In the genomic region with DNA sequence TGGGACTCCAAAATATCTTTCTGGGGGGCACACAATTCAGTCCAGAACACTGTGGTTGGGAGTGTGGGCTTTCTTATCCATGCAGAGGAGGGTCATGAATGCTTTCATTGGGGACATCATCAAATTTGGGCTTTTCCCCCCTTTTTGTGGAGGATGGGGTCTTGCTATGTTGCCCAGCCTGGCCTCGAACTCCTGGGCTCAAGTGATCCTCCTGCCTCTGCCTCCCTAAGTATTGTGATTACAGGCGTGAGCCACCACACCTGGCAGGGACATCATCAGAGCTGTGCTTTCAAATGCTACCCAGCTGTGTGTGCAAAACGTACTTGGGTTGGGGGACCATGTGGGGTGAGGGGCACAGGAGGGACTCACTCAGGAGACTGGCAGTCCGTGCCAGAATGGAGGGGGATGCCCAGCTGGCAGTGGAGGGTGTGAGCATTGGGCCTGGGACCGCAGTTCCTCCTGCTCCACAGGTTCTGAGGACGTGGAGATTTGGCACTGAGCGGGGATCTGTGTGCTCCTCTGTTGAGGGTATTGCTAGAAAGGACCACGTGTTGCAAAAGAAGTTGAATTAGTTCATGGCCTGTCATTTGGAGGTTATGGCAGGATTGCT, we compare ENCODE assay signal across 23 cellular contexts. TPM values are rescaled to one million over a fixed set of nuclear protein-coding genes. Genes with fewer than 3 reads are reported as not detected.
DNase-seq lines count a peak whose midpoint lies in the region; ATAC-seq and TF ChIP-seq lines count a peak whose summit lies in the region.
"Had no signal": no experiment of that assay in that cellular context is flagged by ENCODE, and none has a peak within 500 bp of the region (broad histone marks: within the 10 kb centered on the region; RNA-seq: fewer than 3 reads in every experiment).

No MANE protein-coding gene starts in this region.

- H3K9me3 ChIP-seq in mesenchymal stem cell (ENCODE audit: control insufficient read depth, low read length) (no peaks in the 10 kb centered on the region), suprapubic skin (no peaks in the 10 kb centered on the region), PC-3 (ENCODE audit: low read length) (no peaks in the 10 kb centered on the region)
- H3K9me3 ChIP-seq: SJSA1 had no signal

- H3K79me2 ChIP-seq in PC-3 (ENCODE audit: low read length), result no peaks in the 10 kb centered on the region

- no peaks in the 10 kb centered on the region for H4K20me1 ChIP-seq in PC-3 (ENCODE audit: low read length)

- H2BK12ac ChIP-seq in mesenchymal stem cell (ENCODE audit: low read length in 2 of 2), result no peak overlapping the region

- H3K9ac ChIP-seq in mesenchymal stem cell (ENCODE audit: low read length), result no peak overlapping the region
- no peak overlapping the region for H3K9ac ChIP-seq in PC-3 (ENCODE audit: low read length)
- H3K9ac ChIP-seq: BLaER1 treated with 17β-estradiol and CSF1 and Interleukin-3, amounts not matched to agents 10 nM and 100 nM; GM23248 had no signal

- no peaks in the 10 kb centered on the region for H3K9me3 Mint-ChIP-seq in activated CD8-positive, alpha-beta memory T cell treated with anti-CD3 and anti-CD28 coated beads, Interleukin-2, amount 10 ng/mL, durations not matched to agents 7 days and 5 days (ENCODE audit: low read depth)
- H3K9me3 Mint-ChIP-seq in WTC11, result peaks cover 21% of the 10 kb centered on the region

- intact Hi-C loops in PC-3 (cut with micrococcal nuclease), result no loop called here

- H3K4me2 ChIP-seq in mesenchymal stem cell (ENCODE audit: low read length, poor library complexity, severe bottlenecking) (no peak overlapping the region), PC-3 (ENCODE audit: low read length) (no peak overlapping the region)

- DNase-seq in activated CD8-positive, alpha-beta memory T cell treated with anti-CD3 and anti-CD28 coated beads, Interleukin-2, amount 50 U/mL, for 48 hours, result peak; percentile 40
- no peak for DNase-seq in activated CD8-positive, alpha-beta memory T cell treated with anti-CD3 and anti-CD28 coated beads, Interleukin-2, amount 10 ng/mL, durations not matched to agents 7 days and 5 days
- no peak for DNase-seq in WTC11 (ENCODE audit: low spot score)
- no peak for DNase-seq in mesenchymal stem cell
- DNase-seq in suprapubic skin (ENCODE audit: low spot score in 2 of 2), result peak; percentile 42 to 62
- DNase-seq in stimulated activated CD4-positive, alpha-beta T cell treated with anti-CD3 and anti-CD28 coated beads, Interleukin-15, amount 100 ng/mL, for 24 hours, result no peak
- no peak for DNase-seq in NCI-H526 (lab: John Stamatoyannopoulos, UW)
- DNase-seq in PC-3, result no peak
- DNase-seq: 8988T; Caco-2; CD4-positive, alpha-beta memory T cell; GM23248; HCEC 1CT; Kasumi-1; NCI-H1694; NCI-H2081; NCI-H2171; NCI-H345; NCI-H524; NCI-H82 had no signal

- H3K27me3 ChIP-seq in mesenchymal stem cell (ENCODE audit: control insufficient read depth in 1 of 2, insufficient read depth in 1 of 2, low read length in 2 of 2) (no peaks in the 10 kb centered on the region), suprapubic skin (no peaks in the 10 kb centered on the region), PC-3 (ENCODE audit: low read length) (0 out of 2 replicates have a peak, but pooled peaks cover 9% of the 10 kb centered on the region)
- H3K27me3 ChIP-seq: BLaER1 treated with 17β-estradiol and CSF1 and Interleukin-3, amounts not matched to agents 10 nM and 100 nM had no signal

- H3K27ac ChIP-seq in mesenchymal stem cell (ENCODE audit: low read length, poor library complexity, severe bottlenecking), result no peak overlapping the region
- no peak overlapping the region for H3K27ac ChIP-seq in suprapubic skin
- no peak overlapping the region for H3K27ac ChIP-seq in PC-3 (ENCODE audit: low read length)
- H3K27ac ChIP-seq: BLaER1 treated with 17β-estradiol and CSF1 and Interleukin-3, amounts not matched to agents 10 nM and 100 nM; GM23248; SJSA1 had no signal

- H4K8ac ChIP-seq in mesenchymal stem cell (ENCODE audit: low read length), result no peak overlapping the region

- H2AFZ ChIP-seq in mesenchymal stem cell (ENCODE audit: low read depth, low read length) (no peak overlapping the region), PC-3 (ENCODE audit: low read length) (no peak overlapping the region)
- H2AFZ ChIP-seq: GM23248 had no signal

- no peak for ATAC-seq in activated CD8-positive, alpha-beta memory T cell treated with anti-CD3 and anti-CD28 coated beads, Interleukin-2, amount 10 ng/mL, durations not matched to agents 7 days and 5 days
- ATAC-seq in WTC11 (no peak), PC-3 (no peak)

- no TSS peak for BruUV-seq in PC-3 (replicated peaks; lab: Mats Ljungman, UMichigan)

- POLR2A ChIA-PET in WTC11 (lab: Charles Lee) (no interaction called here), PC-3 (lab: Charles Lee; ENCODE audit: unreplicated experiment) (no interaction called here)

- H2AK5ac ChIP-seq in mesenchymal stem cell (ENCODE audit: low read length, severe bottlenecking), result no peak overlapping the region

- H4K91ac ChIP-seq in mesenchymal stem cell (ENCODE audit: low read length), result peak overlapping the region; percentile 39

- CTCF ChIA-PET in activated CD8-positive, alpha-beta memory T cell treated with anti-CD3 and anti-CD28 coated beads, Interleukin-2, amount 10 ng/mL, durations not matched to agents 7 days and 5 days (lab: Charles Lee), result no interaction called here
- CTCF ChIA-PET in WTC11 (lab: Charles Lee) (no interaction called here), PC-3 (lab: Charles Lee) (no interaction called here)

- H3K4me1 Mint-ChIP-seq in activated CD8-positive, alpha-beta memory T cell treated with anti-CD3 and anti-CD28 coated beads, Interleukin-2, amount 10 ng/mL, durations not matched to agents 7 days and 5 days, result no peaks in the 10 kb centered on the region
- H3K4me1 Mint-ChIP-seq in WTC11, result no peaks in the 10 kb centered on the region; the same call in 1 of the 2 replicates

- no peak for TF ChIP-seq CTCF in WTC11 (IDR thresholded peaks at IDR 0.05)
- no peak for TF ChIP-seq CTCF in suprapubic skin (IDR thresholded peaks at IDR 0.05)
- no peak for TF ChIP-seq CTCF in PC-3 (conservative IDR thresholded peaks at IDR 0.05; ENCODE audit: low read depth, low read length)

- no peak overlapping the region for H3K4ac ChIP-seq in mesenchymal stem cell (ENCODE audit: low read depth in 1 of 2, low read length in 2 of 2)

- no peaks in the 10 kb centered on the region for H3K9me2 ChIP-seq in PC-3 (replicated peaks; ENCODE audit: low read length)

- no peak overlapping the region for H3K18ac ChIP-seq in mesenchymal stem cell (ENCODE audit: low read depth in 1 of 2, low read length in 2 of 2)

- no peak for TF ChIP-seq POLR2A in suprapubic skin (IDR thresholded peaks at IDR 0.05)

- no peaks in the 10 kb centered on the region for H3K36me3 Mint-ChIP-seq in activated CD8-positive, alpha-beta memory T cell treated with anti-CD3 and anti-CD28 coated beads, Interleukin-2, amount 10 ng/mL, durations not matched to agents 7 days and 5 days
- peaks cover 8% of the 10 kb centered on the region for H3K36me3 Mint-ChIP-seq in WTC11
- H3K36me3 Mint-ChIP-seq: CD4-positive, alpha-beta memory T cell had no signal

- H3K4me3 Mint-ChIP-seq in activated CD8-positive, alpha-beta memory T cell treated with anti-CD3 and anti-CD28 coated beads, Interleukin-2, amount 10 ng/mL, durations not matched to agents 7 days and 5 days, result no peak overlapping the region
- no peak overlapping the region for H3K4me3 Mint-ChIP-seq in WTC11
- H3K4me3 Mint-ChIP-seq: CD4-positive, alpha-beta memory T cell had no signal

- peaks cover 6% of the 10 kb centered on the region for H3K4me1 ChIP-seq in mesenchymal stem cell (ENCODE audit: control insufficient read depth, insufficient read depth, low read depth, low read length)
- H3K4me1 ChIP-seq in suprapubic skin, result peaks cover 14% of the 10 kb centered on the region
- no peaks in the 10 kb centered on the region for H3K4me1 ChIP-seq in PC-3 (ENCODE audit: insufficient read depth, low read length)
- H3K4me1 ChIP-seq: SJSA1 had no signal

- WGBS in mesenchymal stem cell, result 77% methylated on average over 8 of the region's 8 CpGs
- 75% methylated on average over 7 of the region's 8 CpGs for WGBS in suprapubic skin

- no peak overlapping the region for H3K4me3 ChIP-seq in mesenchymal stem cell (ENCODE audit: insufficient read depth in 1 of 2, low read depth in 1 of 2, low read length in 2 of 2)
- H3K4me3 ChIP-seq in suprapubic skin, result no peak overlapping the region
- H3K4me3 ChIP-seq in PC-3 (ENCODE audit: low read length), result no peak overlapping the region
- H3K4me3 ChIP-seq: BLaER1 treated with 17β-estradiol and CSF1 and Interleukin-3, amounts not matched to agents 10 nM and 100 nM; GM23248; SJSA1 had no signal

- H3K79me1 ChIP-seq in mesenchymal stem cell (replicated peaks; ENCODE audit: low read length, poor library complexity, severe bottlenecking), result no peaks in the 10 kb centered on the region

- H3K36me3 ChIP-seq in mesenchymal stem cell (ENCODE audit: control insufficient read depth in 1 of 2, insufficient read depth in 2 of 2, low read depth in 1 of 2, low read length in 2 of 2), result no peaks in the 10 kb centered on the region
- H3K36me3 ChIP-seq in suprapubic skin, result no peaks in the 10 kb centered on the region
- H3K36me3 ChIP-seq in PC-3 (ENCODE audit: low read depth, low read length), result no peaks in the 10 kb centered on the region
- H3K36me3 ChIP-seq: SJSA1 had no signal

- H3K23ac ChIP-seq in mesenchymal stem cell (ENCODE audit: low read length in 2 of 2), result no peak overlapping the region

- H2BK120ac ChIP-seq in mesenchymal stem cell (ENCODE audit: low read depth, low read length), result no peak overlapping the region

- no peak overlapping the region for H3K14ac ChIP-seq in mesenchymal stem cell (ENCODE audit: low read length in 2 of 2)

- TF ChIP-seq EP300 in suprapubic skin (IDR thresholded peaks at IDR 0.05), result no peak

- H2BK5ac ChIP-seq in mesenchymal stem cell (ENCODE audit: low read depth, low read length, poor library complexity, severe bottlenecking), result no peak overlapping the region

- H3F3A ChIP-seq in PC-3 (ENCODE audit: low read length, unreplicated experiment), result no peaks in the 10 kb centered on the region

- H3K27ac Mint-ChIP-seq in activated CD8-positive, alpha-beta memory T cell treated with anti-CD3 and anti-CD28 coated beads, Interleukin-2, amount 10 ng/mL, durations not matched to agents 7 days and 5 days, result no peak overlapping the region
- H3K27ac Mint-ChIP-seq in WTC11, result no peak overlapping the region

- peaks cover 10% of the 10 kb centered on the region for H3K27me3 Mint-ChIP-seq in activated CD8-positive, alpha-beta memory T cell treated with anti-CD3 and anti-CD28 coated beads, Interleukin-2, amount 10 ng/mL, durations not matched to agents 7 days and 5 days
- peaks cover 1% of the 10 kb centered on the region for H3K27me3 Mint-ChIP-seq in WTC11 (ENCODE audit: low read depth)

- H2BK15ac ChIP-seq in mesenchymal stem cell (ENCODE audit: low read depth, poor library complexity, severe bottlenecking), result no peak overlapping the region

RNA-seq across cellular contexts. Expression of a gene that starts 24.4 kb away (rescaled TPM):
- 10 to 100 TPM; 17.3 to 19.0 TPM for total RNA-seq in activated CD8-positive, alpha-beta memory T cell treated with anti-CD3 and anti-CD28 coated beads, Interleukin-2, amount 10 ng/mL, durations not matched to agents 7 days and 5 days
- total RNA-seq in WTC11 (2021) (11.7 to 13.0 TPM (median 11.8 TPM) in 3 replicates), suprapubic skin (10 to 100 TPM in 1 of 4 donors, 1 to 10 TPM in 3; 4.3 to 11.3 (median 7.1) TPM), PC-3 (2014; rRNA removed) (17.1 and 24.5 TPM in 2 replicates)
- polyA plus RNA-seq in mesenchymal stem cell (2013, experiment 1 of 2), result 3.7 TPM
- polyA plus RNA-seq in mesenchymal stem cell (2013, experiment 2 of 2), result 3.5 TPM
- total RNA-seq: MCF 10A had no signal

Comparison
In these comparisons a context has a peak if more than half of its experiments do, and no peak if none do; other contexts are left out.
1. DNase-seq: peak in activated CD8-positive, alpha-beta memory T cell treated with anti-CD3 and anti-CD28 coated beads, Interleukin-2, amount 50 U/mL, for 48 hours (single experiment) and suprapubic skin (2 of 2); none in activated CD8-positive, alpha-beta memory T cell treated with anti-CD3 and anti-CD28 coated beads, Interleukin-2, amount 10 ng/mL, durations not matched to agents 7 days and 5 days (single experiment), WTC11 (single experiment), mesenchymal stem cell (single experiment), stimulated activated CD4-positive, alpha-beta T cell treated with anti-CD3 and anti-CD28 coated beads, Interleukin-15, amount 100 ng/mL, for 24 hours (single experiment), NCI-H526 (0 of 2) and PC-3 (single experiment).